In genomic region chr1:172915276-172915675, GRCh38 we compare ENCODE assay signal across 19 cellular contexts.
"Had no signal": no experiment of that assay in that cellular context is flagged by ENCODE, and none has a peak within 500 bp of the region (broad histone marks: within the 10 kb centered on the region; RNA-seq: fewer than 3 reads in every experiment).

No MANE protein-coding gene starts in this region.

- H3K36me3 ChIP-seq: left lung, transverse colon, vagina had no signal

- H2AFZ ChIP-seq: hepatocyte had no signal

- H3K79me2 ChIP-seq: hepatocyte had no signal

- H3K9me3 ChIP-seq: transverse colon, vagina had no signal

- ATAC-seq: activated CD4-positive, CD25-positive, alpha-beta regulatory T cell treated with anti-CD3 and anti-CD28 coated beads, Interleukin-2, amount 50 U/mL, for 24 hours; effector memory CD8-positive, alpha-beta T cell; left lung; mucosa of descending colon; naive thymus-derived CD8-positive, alpha-beta T cell had no signal

- H3K4me2 ChIP-seq: hepatocyte had no signal

- H3K27ac ChIP-seq: hepatocyte, left lung, transverse colon, vagina had no signal

- H3K4me3 ChIP-seq: hepatocyte, left lung, mucosa of descending colon, transverse colon, vagina had no signal

- H3K4me3 Mint-ChIP-seq: activated naive CD8-positive, alpha-beta T cell; effector memory CD8-positive, alpha-beta T cell; naive thymus-derived CD8-positive, alpha-beta T cell; T-helper 2 cell treated with Interferon-gamma antibody and Interleukin-4, amounts not matched to agents 5 μg/mL and 100 μg/mL, for 36 hours had no signal

- H3K27ac Mint-ChIP-seq: activated naive CD8-positive, alpha-beta T cell; effector memory CD8-positive, alpha-beta T cell; naive thymus-derived CD8-positive, alpha-beta T cell; T-helper 2 cell treated with Interferon-gamma antibody and Interleukin-4, amounts not matched to agents 5 μg/mL and 100 μg/mL, for 36 hours had no signal

- DNase-seq: activated CD4-positive, alpha-beta T cell treated with anti-CD3 and anti-CD28 coated beads, Interleukin-2, amount 50 U/mL, for 1 hour; activated CD8-positive, alpha-beta memory T cell treated with anti-CD3 and anti-CD28 coated beads for 24 hours; activated gamma-delta T cell treated with Interleukin-2 at 50 U/mL for 16 hours; cerebellar nuclear complex; effector memory CD8-positive, alpha-beta T cell; kidney; left lung; mucosa of descending colon; naive thymus-derived CD8-positive, alpha-beta T cell; small intestine; stimulated activated CD4-positive, alpha-beta T cell treated with anti-CD3 and anti-CD28 coated beads, Interleukin-4, amount 100 ng/mL, for 4 hours; stimulated activated CD8-positive, alpha-beta memory T cell treated with anti-CD3 and anti-CD28 coated beads, Interleukin-4, amount 100 ng/mL, for 48 hours; stimulated activated naive CD4-positive, alpha-beta T cell treated with Interleukin-2 at 50 U/mL for 16 hours; transverse colon had no signal

- H3K27me3 ChIP-seq: hepatocyte, left lung, transverse colon, vagina had no signal

- H3K27me3 Mint-ChIP-seq: activated naive CD8-positive, alpha-beta T cell; naive thymus-derived CD8-positive, alpha-beta T cell had no signal
